ENCODE assay signal across 7 cellular contexts in genomic region chr15:31489801-31490646, GRCh38.
DNase-seq lines count a peak whose midpoint lies in the region; ATAC-seq and TF ChIP-seq lines count a peak whose summit lies in the region.

No MANE protein-coding gene starts in this region.

- no peak overlapping the region for H2BK15ac ChIP-seq in H9 (ENCODE audit: low read depth, low read length)

- no CpG with 5 or more reads among the region's 12 CpGs for WGBS in H9 (ENCODE audit: extremely low coverage, insufficient read length, low lambda C conversion rate)

- no peak overlapping the region for H3K4me3 ChIP-seq in RWPE2 (ENCODE audit: severe bottlenecking)
- H3K4me3 ChIP-seq in breast epithelium: no peak overlapping the region

- no peak overlapping the region for H2BK120ac ChIP-seq in H9 (ENCODE audit: low read depth, low read length, poor library complexity, severe bottlenecking)

- peaks cover 12% of the 10 kb centered on the region for H3K27me3 Mint-ChIP-seq in H9 (ENCODE audit: low read depth)

- no peak overlapping the region for H3K4ac ChIP-seq in H9 (ENCODE audit: low read depth, low read length)

- H2BK20ac ChIP-seq in H9 (ENCODE audit: low read depth, low read length, poor library complexity, severe bottlenecking): no peak overlapping the region

- no peak overlapping the region for H3T11ph ChIP-seq in H9 (ENCODE audit: low read length)

- H4K5ac ChIP-seq in H9 (ENCODE audit: insufficient read length, low read depth, low read length): no peak overlapping the region

- H3K18ac ChIP-seq in H9 (ENCODE audit: insufficient read length, low read depth, low read length): no peak overlapping the region

- no peak overlapping the region for H2AK5ac ChIP-seq in H9 (ENCODE audit: insufficient read length, low read length)

- H3K9me3 ChIP-seq in H9 (ENCODE audit: control insufficient read depth, low read depth, low read length) (no peaks in the 10 kb centered on the region), RWPE2 (ENCODE audit: severe bottlenecking) (no peaks in the 10 kb centered on the region), breast epithelium (peaks cover 0 to 11% of the 10 kb centered on the region in 2 donors)

- H4K20me1 ChIP-seq in H9 (ENCODE audit: control insufficient read depth, insufficient read depth, insufficient read length): peaks cover under 1% of the 10 kb centered on the region

- TF ChIP-seq POLR2A in breast epithelium (IDR thresholded peaks at IDR 0.05): no peak

- peak; percentile 43 for ATAC-seq in RWPE2 (ENCODE audit: low read depth)
- no peak for ATAC-seq in HG03432 (IDR thresholded peaks at IDR 0.05; ENCODE audit: unreplicated experiment)

- H3K27ac ChIP-seq in H9 (ENCODE audit: insufficient read length, low read depth, low read length) (no peak overlapping the region), RWPE2 (ENCODE audit: poor library complexity, severe bottlenecking) (peak overlapping the region; percentile 11), breast epithelium (no peak overlapping the region), substantia nigra (ENCODE audit: low read depth, low read length, poor library complexity, severe bottlenecking) (peak overlapping the region; percentile 8)

- H3K4me1 ChIP-seq in H9 (ENCODE audit: insufficient read depth, low read length): no peaks in the 10 kb centered on the region
- peaks cover 17% of the 10 kb centered on the region for H3K4me1 ChIP-seq in RWPE2 (ENCODE audit: insufficient read depth, poor library complexity, severe bottlenecking)
- H3K4me1 ChIP-seq in breast epithelium: peaks cover 0 to 3% of the 10 kb centered on the region in 2 donors

- no peaks in the 10 kb centered on the region for H3K79me2 ChIP-seq in H9 (ENCODE audit: insufficient read depth, low read length)

- peaks cover 4 to 9% (median 8%) of the 10 kb centered on the region in 3 experiments; a peak in 4 of 7 replicates for H3K36me3 Mint-ChIP-seq in H9 (ENCODE audit: insufficient read depth in 1 of 3, low read depth in 3 of 3)

- H3K27me3 ChIP-seq in H9 (ENCODE audit: insufficient read depth, low read length) (peaks cover 2% of the 10 kb centered on the region; the same call in 1 of the 2 replicates), RWPE2 (ENCODE audit: insufficient read depth, poor library complexity, severe bottlenecking) (no peaks in the 10 kb centered on the region), breast epithelium (no peaks in the 10 kb centered on the region)

- H3K4me2 ChIP-seq in H9 (ENCODE audit: insufficient read depth, insufficient read length, low read length): no peak overlapping the region

- H2AFZ ChIP-seq in H9 (ENCODE audit: low read length): no peak overlapping the region

- no peak overlapping the region for H2BK5ac ChIP-seq in H9 (ENCODE audit: insufficient read length, low read length)

- no peaks in the 10 kb centered on the region for H3K79me1 ChIP-seq in H9 (ENCODE audit: insufficient read depth, low read depth, low read length, poor library complexity, severe bottlenecking)

- H4K91ac ChIP-seq in H9 (ENCODE audit: insufficient read length, low read depth, low read length): no peak overlapping the region

- peaks cover 2 to 12% of the 10 kb centered on the region in 2 experiments for H3K4me1 Mint-ChIP-seq in H9

- intact Hi-C loops in breast epithelium (cut with DNase I; ENCODE audit: low total_unique reads): loop anchor here (10.0 kb wide), 2 partner anchors 115 to 285 kb away; no protein-coding TSS in a partner anchor

- no peak overlapping the region for H3K56ac ChIP-seq in H9 (ENCODE audit: insufficient read length, low read depth, low read length)

- no peak overlapping the region for H3K4me3 Mint-ChIP-seq in H9

- H3K27ac Mint-ChIP-seq in H9: no peak overlapping the region

- DNase-seq in D341Med (ENCODE audit: low spot score) (peak; percentile 80), H9 (peak; percentile 58), RWPE2 (ENCODE audit: low spot score) (peak; percentile 53), breast epithelium (ENCODE audit: low spot score in 2 of 2) (no peak), islet precursor cell (peak; percentile 72), substantia nigra (lab: John Stamatoyannopoulos, UW) (peak in 10 of 49 donors; percentile 4 to 44 (median 22))

- no peak overlapping the region for H3K14ac ChIP-seq in H9 (ENCODE audit: insufficient read depth, low read length)

- no peak overlapping the region for H4K8ac ChIP-seq in H9 (replicated peaks; ENCODE audit: insufficient read length, low read depth, low read length)

- peaks cover 9 to 17% of the 10 kb centered on the region in 2 experiments for H3K9me3 Mint-ChIP-seq in H9

- no peak overlapping the region for H2BK12ac ChIP-seq in H9 (ENCODE audit: insufficient read length, low read depth, low read length)

- H3K23me2 ChIP-seq in H9 (ENCODE audit: insufficient read length, low read depth, low read length, poor library complexity, severe bottlenecking): no peaks in the 10 kb centered on the region

- no peak overlapping the region for H3K23ac ChIP-seq in H9 (ENCODE audit: insufficient read length, low read depth, low read length)

- H3K36me3 ChIP-seq in RWPE2 (ENCODE audit: low read depth): no peaks in the 10 kb centered on the region
- H3K36me3 ChIP-seq in breast epithelium: no peaks in the 10 kb centered on the region

- peak; percentile 88 for TF ChIP-seq CTCF in H9 (conservative IDR thresholded peaks at IDR 0.05)
- TF ChIP-seq CTCF in RWPE2 (IDR thresholded peaks at IDR 0.05; ENCODE audit: poor library complexity, severe bottlenecking): peak; percentile 98
- peak; percentile 80 to 84 (median 82) for TF ChIP-seq CTCF in breast epithelium (IDR thresholded peaks at IDR 0.05)

- no peak overlapping the region for H3K9ac ChIP-seq in H9 (ENCODE audit: extremely low read depth, insufficient read length, low read length)

Comparison
In these comparisons a context has a peak if more than half of its experiments do, and no peak if none do; other contexts are left out.
1. DNase-seq: peak in D341Med (single experiment), H9 (single experiment), RWPE2 (single experiment) and islet precursor cell (single experiment); none in breast epithelium (0 of 2).
2. H3K27ac ChIP-seq: peak in RWPE2 (single experiment) and substantia nigra (single experiment); none in H9 (single experiment) and breast epithelium (0 of 2).
3. Peak in every context shown above with its lines, with median percentiles within 50 percentile points of each other: CTCF ChIP-seq.